14 cellular contexts compared by ENCODE assay signal in genomic region chr18:78642561-78643398, GRCh38.
A peak's percentile ranks its signal among the peaks of the same experiment; 100 is the strongest.
DNase-seq lines count a peak whose midpoint lies in the region; ATAC-seq and TF ChIP-seq lines count a peak whose summit lies in the region.
"Had no signal": no experiment of that assay in that cellular context is flagged by ENCODE, and none has a peak within 500 bp of the region (broad histone marks: within the 10 kb centered on the region; RNA-seq: fewer than 3 reads in every experiment).

No MANE protein-coding gene starts in this region.

- peak; percentile 69 for DNase-seq in CD1c-positive myeloid dendritic cell (ENCODE audit: extremely low spot score)
- peak; percentile 89 for DNase-seq in NCI-H748 treated with DMSO at 0.1 percent for 48 hours (lab: John Stamatoyannopoulos, UW)
- DNase-seq in left kidney (ENCODE audit: low read depth, low spot score) = peak; percentile 82
- no peak for DNase-seq in SK-N-DZ (ENCODE audit: low spot score)
- DNase-seq: activated CD4-positive, CD25-positive, alpha-beta regulatory T cell; activated T-cell treated with anti-CD3 and anti-CD28 coated beads, Interleukin-2, amount 50 U/mL, for 72 hours; effector memory CD4-positive, alpha-beta T cell; foreskin melanocyte; NCI-H446 treated with DMSO at 0.1 percent for 48 hours had no signal

- peak; percentile 51 for ATAC-seq in HG03565 (IDR thresholded peaks at IDR 0.05; ENCODE audit: unreplicated experiment)
- ATAC-seq in GM19455 (IDR thresholded peaks at IDR 0.05; ENCODE audit: unreplicated experiment) = no peak
- no peak for ATAC-seq in GM18868 (IDR thresholded peaks at IDR 0.05; ENCODE audit: unreplicated experiment)
- ATAC-seq in SK-N-SH treated with all-trans-retinoic acid at 6 μM for 48 hours = no peak
- ATAC-seq: K562 had no signal

TF ChIP-seq in SK-N-SH treated with all-trans-retinoic acid at 6 μM for 48 hours, 23 proteins besides CTCF, POLR2A, EP300 and RAD21:
- TF ChIP-seq TOX (CRISPR knock-in tag; IDR thresholded peaks at IDR 0.05; ENCODE audit: borderline replicate concordance) (no peak), ZNF565 (CRISPR knock-in tag; conservative IDR thresholded peaks at IDR 0.05; ENCODE audit: low read depth) (no peak), ZFP30 (CRISPR knock-in tag; IDR thresholded peaks at IDR 0.05) (no peak), BACH2 (CRISPR knock-in tag; IDR thresholded peaks at IDR 0.05; ENCODE audit: borderline replicate concordance) (no peak), ESRRG (CRISPR knock-in tag; IDR thresholded peaks at IDR 0.05) (no peak), RARB (CRISPR knock-in tag; IDR thresholded peaks at IDR 0.05) (no peak), CSDC2 (CRISPR knock-in tag; IDR thresholded peaks at IDR 0.05) (no peak), PPARA (CRISPR knock-in tag; IDR thresholded peaks at IDR 0.05; ENCODE audit: borderline replicate concordance) (no peak), POU6F1 (CRISPR knock-in tag; IDR thresholded peaks at IDR 0.05; ENCODE audit: borderline replicate concordance, low read depth) (no peak), ZFP3 (CRISPR knock-in tag; IDR thresholded peaks at IDR 0.05) (no peak), CSRNP3 (CRISPR knock-in tag; IDR thresholded peaks at IDR 0.05) (no peak), ZC3H10 (CRISPR knock-in tag; IDR thresholded peaks at IDR 0.05) (no peak), CREB5 (CRISPR knock-in tag; IDR thresholded peaks at IDR 0.05; ENCODE audit: low read depth) (no peak), GLIS3 (CRISPR knock-in tag; IDR thresholded peaks at IDR 0.05) (no peak), ZNF8 (CRISPR knock-in tag; IDR thresholded peaks at IDR 0.05) (no peak), ISL1 (CRISPR knock-in tag; IDR thresholded peaks at IDR 0.05) (no peak), SNAI2 (CRISPR knock-in tag; IDR thresholded peaks at IDR 0.05) (no peak), ARNTL (CRISPR knock-in tag; IDR thresholded peaks at IDR 0.05; ENCODE audit: borderline replicate concordance, low read depth) (no peak), OSR1 (CRISPR knock-in tag; IDR thresholded peaks at IDR 0.05) (no peak)
